8 cellular contexts compared by ENCODE assay signal in genomic region chr2:68319397-68320117, GRCh38. TPM values are rescaled to one million over a fixed set of nuclear protein-coding genes. Genes with fewer than 3 reads are reported as not detected.
DNase-seq lines count a peak whose midpoint lies in the region; ATAC-seq and TF ChIP-seq lines count a peak whose summit lies in the region.

Gene CNRIP1, minus strand, starts transcription at chr2:68319949. Its CDS starts 549 bp downstream, at chr2:68319400.

- CTCF ChIA-PET in AG04450 (lab: Charles Lee) (interaction anchor here (1.0 to 1.9 kb wide), 4 partner anchors 28 to 197 kb away, joined by 3 to 8 read pairs (median 4); no protein-coding TSS in a partner anchor), Caco-2 (lab: Charles Lee) (no interaction called here)

- POLR2A ChIA-PET in AG04450 (lab: Yijun Ruan, JAX) (interaction anchor here (0.7 to 1.8 kb wide), 8 partner anchors 13 to 162 kb away, joined by 3 to 7 read pairs (median 4); partner anchors contain the start of genes APLF, FBXO48, PNO1 and PPP3R1), Caco-2 (lab: Charles Lee) (no interaction called here)

- no peaks in the 10 kb centered on the region for H3K4me1 Mint-ChIP-seq in Caco-2 (ENCODE audit: low read depth, unreplicated experiment)

- peak within 1 kb of the TSS; percentile 81 for H3K4me3 ChIP-seq in AG04450 (ENCODE audit: low read depth, low read length)
- peak within 1 kb of the TSS; percentile 42 for H3K4me3 ChIP-seq in GM12875 (ENCODE audit: low read depth, low read length)
- H3K4me3 ChIP-seq in breast epithelium: peak within 1 kb of the TSS; percentile 61 to 84 (median 76)
- H3K4me3 ChIP-seq in iPS-11a (ENCODE audit: low read depth, low read length): peak within 1 kb of the TSS; percentile 61
- peak within 1 kb of the TSS; percentile 94 for H3K4me3 ChIP-seq in psoas muscle
- no peak within 1 kb of the TSS for H3K4me3 ChIP-seq in Caco-2 (ENCODE audit: low read depth, low read length)

- H3K27me3 Mint-ChIP-seq in Caco-2 (ENCODE audit: insufficient read depth, unreplicated experiment): peaks cover 4% of the 10 kb centered on the region

- H3K9me3 ChIP-seq in AG04450 (ENCODE audit: control insufficient read depth, insufficient read depth, low read length): no peaks in the 10 kb centered on the region
- no peaks in the 10 kb centered on the region for H3K9me3 ChIP-seq in breast epithelium
- H3K9me3 ChIP-seq in psoas muscle: no peaks in the 10 kb centered on the region
- H3K9me3 ChIP-seq in Caco-2: no peaks in the 10 kb centered on the region

- intact Hi-C loops in breast epithelium (cut with DNase I; ENCODE audit: low total_unique reads): no loop called here
- intact Hi-C loops in psoas muscle (cut with DNase I): loop anchor here in 1 of 2 donors (2.0 kb wide), 1 partner anchor 67 kb away; the partner anchor contains the start of gene PPP3R1
- intact Hi-C loops in Caco-2 (cut with micrococcal nuclease; ENCODE audit: unreplicated experiment): no loop called here

- no peaks in the 10 kb centered on the region for H3K36me3 Mint-ChIP-seq in Caco-2 (ENCODE audit: insufficient read depth, unreplicated experiment)

- BruUV-seq in Caco-2 (replicated peaks; lab: Mats Ljungman, UMichigan): no TSS peak

- no peak within 1 kb of the TSS for H3K4me3 Mint-ChIP-seq in Caco-2 (ENCODE audit: unreplicated experiment)

- no peak within 1 kb of the TSS for H3K27ac Mint-ChIP-seq in Caco-2 (ENCODE audit: unreplicated experiment)

- H3K27ac ChIP-seq in AG04450 (ENCODE audit: low read depth, low read length) (peak within 1 kb of the TSS; percentile 92), breast epithelium (peak within 1 kb of the TSS; percentile 62 to 92), psoas muscle (peak within 1 kb of the TSS; percentile 83)

- H3K9me3 Mint-ChIP-seq in Caco-2 (ENCODE audit: unreplicated experiment): no peaks in the 10 kb centered on the region

- no peak for TF ChIP-seq CTCF in AG04450 (IDR thresholded peaks at IDR 0.05; ENCODE audit: low read depth, low read length)
- no peak for TF ChIP-seq CTCF in GM12875 (IDR thresholded peaks at IDR 0.05; ENCODE audit: borderline replicate concordance, insufficient read depth, low read depth, low read length)
- no peak for TF ChIP-seq CTCF in breast epithelium (IDR thresholded peaks at IDR 0.05)
- no peak for TF ChIP-seq CTCF in psoas muscle (IDR thresholded peaks at IDR 0.05)
- TF ChIP-seq CTCF in Caco-2 (IDR thresholded peaks at IDR 0.05; ENCODE audit: insufficient read depth in 1 of 2, low read depth in 1 of 2, low read length in 1 of 2, severe bottlenecking in 1 of 2, unreplicated experiment in 1 of 2): no peak

- H3K27me3 ChIP-seq in AG04450 (ENCODE audit: control insufficient read depth, insufficient read depth, low read length) (no peaks in the 10 kb centered on the region), breast epithelium (peaks cover 0 to 10% of the 10 kb centered on the region in 2 donors), psoas muscle (ENCODE audit: insufficient read depth in 3 of 3, low read length in 2 of 3) (no peaks in the 10 kb centered on the region), Caco-2 (replicated peaks; ENCODE audit: control insufficient read depth, insufficient read depth, low read length) (no peaks in the 10 kb centered on the region)

- DNase-seq in AG04450 (ENCODE audit: low read depth, low spot score): peak; percentile 48
- DNase-seq in NCI-H82 treated with DMSO at 0.1 percent for 48 hours (lab: John Stamatoyannopoulos, UW; ENCODE audit: unreplicated experiment): peak; percentile 85
- peak in 1 of 2 donors; percentile 53 for DNase-seq in breast epithelium (ENCODE audit: low spot score in 2 of 2)
- DNase-seq in psoas muscle: peak; percentile 74 to 82
- DNase-seq in Caco-2: no peak

- peak; percentile 72 to 85 (median 76) for ATAC-seq in psoas muscle
- no peak for ATAC-seq in GM21529 (IDR thresholded peaks at IDR 0.05; ENCODE audit: unreplicated experiment)

- WGBS in psoas muscle, 3 donors: 0% methylated on average over 46 to 64 of the region's 64 CpGs

- no peak for TF ChIP-seq POLR2A in breast epithelium (IDR thresholded peaks at IDR 0.05)

- no peaks in the 10 kb centered on the region for H3K4me1 ChIP-seq in breast epithelium
- H3K4me1 ChIP-seq in psoas muscle: peaks cover 14% of the 10 kb centered on the region
- H3K4me1 ChIP-seq in Caco-2: no peaks in the 10 kb centered on the region

- no peaks in the 10 kb centered on the region for H3K36me3 ChIP-seq in breast epithelium
- H3K36me3 ChIP-seq in psoas muscle (ENCODE audit: insufficient read depth in 1 of 2, low read depth in 1 of 2): peaks cover 0 to 24% of the 10 kb centered on the region in 2 donors
- H3K36me3 ChIP-seq in Caco-2 (ENCODE audit: control insufficient read depth, insufficient read depth, low read length): no peaks in the 10 kb centered on the region

RNA-seq across cellular contexts. Expression of gene CNRIP1, which starts in this region (rescaled TPM):
- 56.3 and 61.6 TPM in 2 replicates for polyA plus RNA-seq in AG04450 (2011; rRNA removed)
- polyA minus RNA-seq in AG04450 (2011; rRNA and poly(A)+ RNA removed): 30.8 and 42.4 TPM in 2 replicates
- total RNA-seq in breast epithelium: 10 to 100 TPM; 14.9 to 63.5 (median 35.7) TPM
- 10 to 100 TPM in 1 of 4 donors, 1 to 10 TPM in 3; 4.6 to 11.7 (median 7.2) TPM for total RNA-seq in psoas muscle
- polyA plus RNA-seq in psoas muscle: 1 to 10 TPM; 3.5 to 6.1 (median 4.7) TPM
- total RNA-seq in Caco-2 (2022): not detected in 2 replicates

Comparison
In these comparisons a context has a peak if more than half of its experiments do, and no peak if none do; other contexts are left out.
1. DNase-seq: peak in AG04450 (single experiment), NCI-H82 treated with DMSO at 0.1 percent for 48 hours (single experiment) and psoas muscle (2 of 2); none in Caco-2 (0 of 2).
2. Peak in every context shown above with its lines, with median percentiles within 50 percentile points of each other: H3K27ac ChIP-seq.